Comparison of ENCODE assay signal across 8 cellular contexts in the genomic region with DNA sequence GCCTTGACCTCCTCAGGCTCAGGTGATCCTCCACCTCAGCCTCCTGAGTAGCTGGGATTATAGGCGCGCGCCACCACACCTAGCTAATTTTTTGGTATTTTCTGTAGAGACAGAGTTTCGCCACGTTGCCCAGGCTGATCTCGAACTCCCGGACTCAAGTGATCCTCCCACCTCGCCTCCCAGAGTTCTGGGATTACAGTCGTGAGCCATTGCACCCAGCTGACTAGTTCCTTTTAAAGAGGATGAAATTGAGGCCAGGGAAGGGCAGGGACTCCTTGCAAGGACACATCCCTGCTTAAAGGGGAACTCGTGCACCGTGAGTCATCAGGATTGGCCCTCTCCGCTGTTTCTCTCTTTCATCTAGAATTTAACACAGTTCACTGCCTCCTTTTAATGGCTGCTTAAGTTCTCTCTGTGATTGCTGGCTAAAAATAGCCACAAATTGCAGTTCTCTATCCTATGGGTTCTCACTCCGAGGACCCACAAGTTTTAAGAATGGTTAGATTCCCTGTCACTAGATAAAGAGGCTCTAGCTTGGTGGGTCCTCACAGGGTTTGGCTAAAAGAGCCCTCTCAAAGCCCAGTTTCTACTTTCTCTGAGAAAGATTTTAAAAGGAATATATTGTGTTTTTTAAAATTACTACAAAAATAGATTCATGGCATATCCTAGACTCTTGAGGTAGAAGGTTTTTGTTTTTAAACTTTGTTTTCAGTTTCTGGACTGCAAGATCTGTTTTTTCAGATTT. TPM values are rescaled to one million over a fixed set of nuclear protein-coding genes. Genes with fewer than 3 reads are reported as not detected.
DNase-seq lines count a peak whose midpoint lies in the region; ATAC-seq and TF ChIP-seq lines count a peak whose summit lies in the region.

No MANE protein-coding gene starts in this region.

- no peak overlapping the region for H3K27ac Mint-ChIP-seq in activated CD8-positive, alpha-beta memory T cell treated with anti-CD3 and anti-CD28 coated beads, Interleukin-2, amount 10 ng/mL, durations not matched to agents 7 days and 5 days

- H3K36me3 ChIP-seq in subcutaneous abdominal adipose tissue (ENCODE audit: control insufficient read depth in 5 of 5, insufficient read depth in 5 of 5, low read length in 5 of 5) = peaks cover 0 to 5% (median 0%) of the 10 kb centered on the region in 5 donors

- H3K4me3 Mint-ChIP-seq in activated CD8-positive, alpha-beta memory T cell treated with anti-CD3 and anti-CD28 coated beads, Interleukin-2, amount 10 ng/mL, durations not matched to agents 7 days and 5 days = peak overlapping the region; percentile 48

- TF ChIP-seq CTCF in RWPE1 (conservative IDR thresholded peaks at IDR 0.05; ENCODE audit: low read depth) = no peak
- no peak for TF ChIP-seq CTCF in dorsolateral prefrontal cortex (IDR thresholded peaks at IDR 0.05 in 54 of 56, conservative IDR thresholded peaks at IDR 0.05 in 2 of 56; ENCODE audit: low read depth in 1 of 56, partially characterized antibody in 56 of 56)
- TF ChIP-seq CTCF in lower leg skin (IDR thresholded peaks at IDR 0.05) = no peak

- intact Hi-C loops in dorsolateral prefrontal cortex (cut with DNase I) (loop anchor here in 1 of 2 donors (5.0 to 10.0 kb wide), 3 partner anchors 257 to 680 kb away; a partner anchor contains a TSS), lower leg skin (cut with DNase I; ENCODE audit: low total_unique reads) (no loop called here)

- CTCF ChIA-PET in activated CD8-positive, alpha-beta memory T cell treated with anti-CD3 and anti-CD28 coated beads, Interleukin-2, amount 10 ng/mL, durations not matched to agents 7 days and 5 days (lab: Charles Lee) = interaction anchor here (1.3 to 3.3 kb wide), 4 partner anchors 16 to 257 kb away, joined by 3 to 10 read pairs (median 9); no protein-coding TSS in a partner anchor
- CTCF ChIA-PET in RWPE1 (lab: Yijun Ruan, JAX) = interaction anchor here (0.6 kb wide), 1 partner anchor 821 kb away, joined by 4 read pairs; no protein-coding TSS in a partner anchor

- no peaks in the 10 kb centered on the region for H3K9me3 Mint-ChIP-seq in activated CD8-positive, alpha-beta memory T cell treated with anti-CD3 and anti-CD28 coated beads, Interleukin-2, amount 10 ng/mL, durations not matched to agents 7 days and 5 days (ENCODE audit: low read depth)

- ATAC-seq in activated CD8-positive, alpha-beta memory T cell treated with anti-CD3 and anti-CD28 coated beads, Interleukin-2, amount 10 ng/mL, durations not matched to agents 7 days and 5 days = no peak
- no peak for ATAC-seq in HG03439 (IDR thresholded peaks at IDR 0.05; ENCODE audit: unreplicated experiment)
- no peak for ATAC-seq in HG02759 (IDR thresholded peaks at IDR 0.05; ENCODE audit: unreplicated experiment)

- H3K27ac ChIP-seq in RWPE1 (peak overlapping the region; percentile 99), dorsolateral prefrontal cortex (peak overlapping the region; percentile 73 to 99 (median 95)), subcutaneous abdominal adipose tissue (ENCODE audit: low read depth, low read length) (peak overlapping the region; percentile 80)

- H3K4me1 Mint-ChIP-seq in activated CD8-positive, alpha-beta memory T cell treated with anti-CD3 and anti-CD28 coated beads, Interleukin-2, amount 10 ng/mL, durations not matched to agents 7 days and 5 days = peaks cover 49% of the 10 kb centered on the region

- peak overlapping the region; percentile 56 to 91 (median 80) for H3K4me3 ChIP-seq in dorsolateral prefrontal cortex
- peak overlapping the region; percentile 89 for H3K4me3 ChIP-seq in lower leg skin (ENCODE audit: low read depth, poor library complexity, severe bottlenecking)
- H3K4me3 ChIP-seq in subcutaneous abdominal adipose tissue (ENCODE audit: low read depth in 1 of 5, low read length in 5 of 5) = peak overlapping the region; percentile 67 to 95 (median 87)

- peak overlapping the region in 4 of 5 donors; percentile 34 to 83 (median 70) for H3K9ac ChIP-seq in subcutaneous abdominal adipose tissue (ENCODE audit: low read length in 5 of 5)

- H3K27me3 Mint-ChIP-seq in activated CD8-positive, alpha-beta memory T cell treated with anti-CD3 and anti-CD28 coated beads, Interleukin-2, amount 10 ng/mL, durations not matched to agents 7 days and 5 days = no peaks in the 10 kb centered on the region

- POLR2A ChIA-PET in RWPE1 (lab: Yijun Ruan, JAX; ENCODE audit: low non-redundant PET) = no interaction called here

- 18 to 25% methylated on average over 13 of the region's 13 CpGs for WGBS in lower leg skin, 2 donors

- DNase-seq in activated CD8-positive, alpha-beta memory T cell treated with anti-CD3 and anti-CD28 coated beads, Interleukin-2, amount 10 ng/mL, durations not matched to agents 7 days and 5 days = no peak
- DNase-seq in activated CD8-positive, alpha-beta memory T cell treated with anti-CD3 and anti-CD28 coated beads for 24 hours = no peak
- DNase-seq in RWPE1 (ENCODE audit: low spot score) = peak; percentile 37
- DNase-seq in dorsolateral prefrontal cortex = peak in 7 of 10 donors; percentile 32 to 83 (median 77)
- peak; percentile 94 to 95 for DNase-seq in lower leg skin (ENCODE audit: low spot score in 2 of 2)

- TF ChIP-seq POLR2A in lower leg skin (IDR thresholded peaks at IDR 0.05) = no peak

- peaks cover 4 to 64% (median 50%) of the 10 kb centered on the region in 5 donors for H3K4me1 ChIP-seq in subcutaneous abdominal adipose tissue (ENCODE audit: control insufficient read depth in 5 of 5, insufficient read depth in 5 of 5, low read length in 5 of 5)

- H3K9me3 ChIP-seq in subcutaneous abdominal adipose tissue (ENCODE audit: control insufficient read depth in 5 of 5, low read length in 5 of 5) = no peaks in the 10 kb centered on the region

- H3K36me3 Mint-ChIP-seq in activated CD8-positive, alpha-beta memory T cell treated with anti-CD3 and anti-CD28 coated beads, Interleukin-2, amount 10 ng/mL, durations not matched to agents 7 days and 5 days = no peaks in the 10 kb centered on the region

- H3K27me3 ChIP-seq in dorsolateral prefrontal cortex = no peaks in the 10 kb centered on the region
- H3K27me3 ChIP-seq in subcutaneous abdominal adipose tissue (ENCODE audit: control insufficient read depth in 5 of 5, insufficient read depth in 4 of 5, low read length in 5 of 5) = no peaks in the 10 kb centered on the region

RNA-seq across cellular contexts. Expression of a gene that starts 1.4 kb away (rescaled TPM):
- 10 to 100 TPM; 28.0 to 40.3 TPM for total RNA-seq in activated CD8-positive, alpha-beta memory T cell treated with anti-CD3 and anti-CD28 coated beads, Interleukin-2, amount 10 ng/mL, durations not matched to agents 7 days and 5 days
- total RNA-seq in dorsolateral prefrontal cortex (100 to 1,000 TPM in 8 of 120 experiments, 10 to 100 TPM in 112; 49.8 to 139 (median 75.7) TPM), lower leg skin (100 to 1,000 TPM; 130 to 258 (median 196) TPM)

RNA-seq across cellular contexts. Expression of a gene that starts 18.2 kb away (rescaled TPM):
- total RNA-seq in activated CD8-positive, alpha-beta memory T cell treated with anti-CD3 and anti-CD28 coated beads, Interleukin-2, amount 10 ng/mL, durations not matched to agents 7 days and 5 days = 10 to 100 TPM; 44.9 to 48.1 TPM
- total RNA-seq in dorsolateral prefrontal cortex (10 to 100 TPM; 26.4 to 84.6 (median 51.8) TPM), lower leg skin (10 to 100 TPM; 24.7 to 42.3 (median 36.6) TPM)

RNA-seq across cellular contexts. Expression of a gene that starts 18.2 kb away (rescaled TPM):
- total RNA-seq in activated CD8-positive, alpha-beta memory T cell treated with anti-CD3 and anti-CD28 coated beads, Interleukin-2, amount 10 ng/mL, durations not matched to agents 7 days and 5 days = 1 to 10 TPM; 8.7 to 9.4 TPM
- 10 to 100 TPM in 116 of 120 experiments, 1 to 10 TPM in 4; 7.4 to 19.4 (median 13.6) TPM for total RNA-seq in dorsolateral prefrontal cortex
- 10 to 100 TPM in 2 of 4 donors, 1 to 10 TPM in 2; 9.2 to 14.0 (median 11.6) TPM for total RNA-seq in lower leg skin

Comparison
In these comparisons a context has a peak if more than half of its experiments do, and no peak if none do; other contexts are left out.
1. DNase-seq: peak in RWPE1 (single experiment), dorsolateral prefrontal cortex (7 of 10) and lower leg skin (2 of 2); none in activated CD8-positive, alpha-beta memory T cell treated with anti-CD3 and anti-CD28 coated beads, Interleukin-2, amount 10 ng/mL, durations not matched to agents 7 days and 5 days (single experiment) and activated CD8-positive, alpha-beta memory T cell treated with anti-CD3 and anti-CD28 coated beads for 24 hours (single experiment).
2. Peak in every context shown above with its lines, with median percentiles within 50 percentile points of each other: H3K27ac ChIP-seq and H3K4me3 ChIP-seq.